24 cellular contexts compared by ENCODE assay signal in the genomic region with DNA sequence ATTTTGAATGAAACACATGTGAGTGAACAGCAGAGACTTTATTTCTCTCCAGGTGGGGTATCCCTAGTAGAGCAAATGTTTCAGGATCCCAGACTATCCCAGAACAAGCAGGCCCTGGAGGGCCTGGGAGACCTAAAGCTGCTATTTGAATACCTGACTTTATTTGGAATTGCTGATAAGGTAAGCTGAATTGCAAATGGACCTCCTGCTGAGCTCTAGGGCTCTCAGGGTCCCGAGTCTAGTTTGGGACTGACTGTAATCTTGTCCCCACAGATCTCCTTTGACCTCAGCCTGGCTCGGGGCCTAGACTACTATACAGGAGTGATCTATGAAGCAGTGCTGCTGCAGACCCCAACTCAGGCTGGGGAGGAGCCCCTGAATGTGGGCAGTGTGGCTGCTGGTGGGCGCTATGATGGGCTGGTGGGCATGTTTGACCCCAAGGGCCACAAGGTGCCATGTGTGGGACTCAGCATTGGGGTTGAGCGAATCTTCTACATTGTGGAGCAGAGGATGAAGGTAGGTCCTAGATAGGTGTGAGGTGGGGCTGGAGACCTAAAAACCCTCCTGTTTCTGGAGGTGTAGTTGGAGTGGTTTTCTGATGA.
"Had no signal": no experiment of that assay in that cellular context is flagged by ENCODE, and none has a peak within 500 bp of the region (broad histone marks: within the 10 kb centered on the region; RNA-seq: fewer than 3 reads in every experiment).

No MANE protein-coding gene starts in this region.

- H3K4me3 ChIP-seq: hepatocyte, left ventricle myocardium inferior, lung, mucosa of descending colon, right atrium auricular region, testis, transverse colon had no signal

- H3K27ac Mint-ChIP-seq: activated naive CD4-positive, alpha-beta T cell treated with anti-CD3 and anti-CD28 coated beads for 36 hours; activated naive CD8-positive, alpha-beta T cell treated with anti-CD3 and anti-CD28 coated beads, Interleukin-2, amount 10 ng/mL, durations not matched to agents 7 days and 5 days; T-helper 17 cell had no signal

- DNase-seq: activated CD4-positive, alpha-beta T cell treated with anti-CD3 and anti-CD28 coated beads for 1 hour; activated CD4-positive, alpha-beta T cell treated with anti-CD3 and anti-CD28 coated beads, Interleukin-2, amount 50 U/mL, for 1 hour; activated CD8-positive, alpha-beta memory T cell treated with anti-CD3 and anti-CD28 coated beads for 24 hours; activated effector memory CD4-positive, alpha-beta T cell treated with anti-CD3 and anti-CD28 coated beads, Interleukin-2, amount 50 U/mL, for 16 hours; activated naive CD4-positive, alpha-beta T cell treated with anti-CD3 and anti-CD28 coated beads for 36 hours; activated naive CD8-positive, alpha-beta T cell treated with anti-CD3 and anti-CD28 coated beads, Interleukin-2, amount 10 ng/mL, durations not matched to agents 7 days and 5 days; amniotic stem cell; brain microvascular endothelial cell; islet precursor cell; left ventricle myocardium inferior; mucosa of descending colon; nucleus accumbens; stimulated activated CD4-positive, alpha-beta T cell treated with anti-CD3 and anti-CD28 coated beads, Interleukin-15, amount 100 ng/mL, for 24 hours; stimulated activated CD4-positive, alpha-beta T cell treated with anti-CD3 and anti-CD28 coated beads, Interleukin-2, amount 100 ng/mL, for 24 hours; stimulated activated naive CD4-positive, alpha-beta T cell; T-helper 17 cell; testis; transverse colon had no signal

- H3K9me3 Mint-ChIP-seq: activated naive CD4-positive, alpha-beta T cell treated with anti-CD3 and anti-CD28 coated beads for 36 hours; activated naive CD8-positive, alpha-beta T cell treated with anti-CD3 and anti-CD28 coated beads, Interleukin-2, amount 10 ng/mL, durations not matched to agents 7 days and 5 days had no signal

- H3K4me3 Mint-ChIP-seq: activated naive CD4-positive, alpha-beta T cell treated with anti-CD3 and anti-CD28 coated beads for 36 hours; activated naive CD8-positive, alpha-beta T cell treated with anti-CD3 and anti-CD28 coated beads, Interleukin-2, amount 10 ng/mL, durations not matched to agents 7 days and 5 days; T-helper 17 cell had no signal

- H3K27me3 Mint-ChIP-seq: activated naive CD8-positive, alpha-beta T cell treated with anti-CD3 and anti-CD28 coated beads, Interleukin-2, amount 10 ng/mL, durations not matched to agents 7 days and 5 days; T-helper 17 cell had no signal

- ATAC-seq: mucosa of descending colon, SK-N-SH treated with all-trans-retinoic acid at 6 μM for 48 hours, T-helper 17 cell had no signal

- H3K9me3 ChIP-seq: left ventricle myocardium inferior, mucosa of descending colon, right atrium auricular region, testis, transverse colon had no signal

- H2AFZ ChIP-seq: hepatocyte, parathyroid adenoma had no signal

- H3K27ac ChIP-seq: brain microvascular endothelial cell, epithelial cell of prostate, hepatocyte, left ventricle myocardium inferior, parathyroid adenoma, right atrium auricular region, testis, transverse colon had no signal

- H3K27me3 ChIP-seq: brain microvascular endothelial cell, hepatocyte, right atrium auricular region, testis, transverse colon had no signal

- H3K9ac ChIP-seq: parathyroid adenoma had no signal

- H3K4me2 ChIP-seq: hepatocyte had no signal
